ENCODE assay signal across 27 cellular contexts in the genomic region with DNA sequence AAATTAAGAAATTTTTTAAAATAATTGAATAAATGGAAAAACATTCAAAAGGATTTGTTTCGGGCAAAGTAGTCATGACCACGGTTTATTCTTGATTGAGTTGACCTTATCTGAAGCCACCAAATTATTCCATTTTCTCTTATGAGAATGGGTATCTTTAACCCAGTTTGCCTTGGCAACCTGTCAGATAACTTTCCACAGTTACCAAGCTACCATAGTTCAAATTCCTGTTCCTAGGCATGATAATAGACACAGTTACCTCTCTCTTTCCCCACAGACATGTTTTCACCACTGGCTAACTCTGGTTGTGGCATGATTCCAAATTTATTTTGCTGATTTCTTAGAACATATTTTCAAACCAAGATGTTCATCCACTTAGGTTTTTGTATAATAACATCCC.
"Had no signal": no experiment of that assay in that cellular context is flagged by ENCODE, and none has a peak within 500 bp of the region (broad histone marks: within the 10 kb centered on the region; RNA-seq: fewer than 3 reads in every experiment).

No MANE protein-coding gene starts in this region.

- H3K4me1 ChIP-seq: breast epithelium, upper lobe of left lung, vagina had no signal

- H3K36me3 ChIP-seq: breast epithelium, ovary, vagina had no signal

- H3K4me3 ChIP-seq: breast epithelium, ovary, sigmoid colon, smooth muscle cell, upper lobe of left lung, vagina had no signal

- H3K4me2 ChIP-seq: smooth muscle cell had no signal

- DNase-seq: activated CD4-positive, alpha-beta T cell treated with anti-CD3 and anti-CD28 coated beads for 36 hours; activated CD4-positive, CD25-positive, alpha-beta regulatory T cell; activated CD8-positive, alpha-beta memory T cell treated with anti-CD3 and anti-CD28 coated beads, Interleukin-2, amount 10 ng/mL, durations not matched to agents 7 days and 5 days; activated CD8-positive, alpha-beta T cell treated with anti-CD3 and anti-CD28 coated beads, Interleukin-2, amount 10 ng/mL, durations not matched to agents 7 days and 5 days; activated naive CD4-positive, alpha-beta T cell treated with Interleukin-2 at 50 U/mL for 16 hours; activated T-cell treated with anti-CD3 and anti-CD28 coated beads, Interleukin-2, amount 50 U/mL, for 48 hours; aorta; central memory CD4-positive, alpha-beta T cell; endodermal cell; foreskin melanocyte; islet precursor cell; left ventricle myocardium superior; naive thymus-derived CD4-positive, alpha-beta T cell; ovary; retina; sigmoid colon; stimulated activated CD4-positive, alpha-beta T cell treated with anti-CD3 and anti-CD28 coated beads, Interleukin-1b, Interleukin-23, amount 100 ng/mL, for 48 hours; stimulated activated CD4-positive, alpha-beta T cell treated with anti-CD3 and anti-CD28 coated beads, Interleukin-4, amount 100 ng/mL, for 4 hours; stimulated activated CD8-positive, alpha-beta memory T cell treated with anti-CD3 and anti-CD28 coated beads, Interleukin-4, amount 100 ng/mL, for 48 hours; stimulated activated naive CD8-positive, alpha-beta T cell treated with anti-CD3 and anti-CD28 coated beads, Interleukin-15, amount 100 ng/mL, for 72 hours; substantia nigra; upper lobe of left lung had no signal

- H3K27me3 ChIP-seq: breast epithelium, ovary, sigmoid colon, upper lobe of left lung, vagina had no signal

- H3K27ac ChIP-seq: breast epithelium, ovary, sigmoid colon, upper lobe of left lung, vagina had no signal

- ATAC-seq: activated CD4-positive, alpha-beta T cell treated with anti-CD3 and anti-CD28 coated beads for 36 hours; activated CD8-positive, alpha-beta memory T cell treated with anti-CD3 and anti-CD28 coated beads, Interleukin-2, amount 10 ng/mL, durations not matched to agents 7 days and 5 days; activated CD8-positive, alpha-beta T cell treated with anti-CD3 and anti-CD28 coated beads, Interleukin-2, amount 10 ng/mL, durations not matched to agents 7 days and 5 days; esophagus mucosa; left ventricle myocardium superior; naive thymus-derived CD4-positive, alpha-beta T cell; stimulated activated memory B cell treated with anti-CD40 and anti-IgM and Interleukin-4, amounts not matched to agents 10 μg/mL and 1 μg/mL and 100 μg/mL, for 72 hours; stimulated activated naive CD8-positive, alpha-beta T cell treated with anti-CD3 and anti-CD28 coated beads, Interleukin-15, amount 100 ng/mL, for 72 hours had no signal
